14 cellular contexts compared by ENCODE assay signal in the genomic region with DNA sequence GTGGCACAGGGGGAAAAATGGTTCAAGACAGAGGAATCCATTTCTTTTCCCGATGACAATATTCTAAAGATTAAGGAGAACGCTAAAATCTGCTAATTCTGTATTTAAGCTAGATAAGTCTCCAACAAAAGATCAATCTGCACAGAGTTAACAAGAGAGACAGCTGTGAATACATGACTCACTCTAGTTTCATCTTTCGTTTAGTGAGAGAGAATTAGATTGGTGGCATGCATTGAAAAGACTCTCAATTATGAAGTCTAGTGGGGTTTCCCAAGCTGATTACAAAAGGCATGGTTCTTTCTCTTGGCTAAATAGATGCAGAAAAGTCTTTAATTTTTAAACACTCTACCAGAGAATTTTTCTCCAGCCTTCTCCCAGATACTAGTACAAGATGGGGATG. TPM values are rescaled to one million over a fixed set of nuclear protein-coding genes. Genes with fewer than 3 reads are reported as not detected.
DNase-seq lines count a peak whose midpoint lies in the region; ATAC-seq lines count a peak whose summit lies in the region.
"Had no signal": no experiment of that assay in that cellular context is flagged by ENCODE, and none has a peak within 500 bp of the region (broad histone marks: within the 10 kb centered on the region; RNA-seq: fewer than 3 reads in every experiment).

No MANE protein-coding gene starts in this region.

- ATAC-seq in GM21526 (IDR thresholded peaks at IDR 0.05; ENCODE audit: low FRiP score, unreplicated experiment) (peak; percentile 56), HG02970 (IDR thresholded peaks at IDR 0.05; ENCODE audit: low FRiP score, unreplicated experiment) (no peak)
- ATAC-seq: pancreas had no signal

- no peak overlapping the region for H3K4me3 Mint-ChIP-seq in immature natural killer cell
- H3K4me3 Mint-ChIP-seq: dendritic cell treated with granulocyte-macrophage colony-stimulating factor and Interleukin-4, amounts not matched to agents 40 ng/mL and 50 ng/mL, for 4 days had no signal

- DNase-seq in NCI-H748 (lab: John Stamatoyannopoulos, UW; ENCODE audit: unreplicated experiment), result peak; percentile 0
- DNase-seq in NCI-H748 treated with DMSO at 0.1 percent for 48 hours (lab: John Stamatoyannopoulos, UW), result no peak
- peak; percentile 80 for DNase-seq in LHCN-M2 (ENCODE audit: low read depth)
- DNase-seq in myocyte (ENCODE audit: low read depth), result peak; percentile 73
- DNase-seq in activated naive CD4-positive, alpha-beta T cell treated with Interleukin-2 at 50 U/mL for 16 hours, result no peak
- DNase-seq in immature natural killer cell, result no peak
- DNase-seq: activated CD8-positive, alpha-beta memory T cell treated with anti-CD3 and anti-CD28 coated beads, Interleukin-2, amount 50 U/mL, for 48 hours; mesendoderm; pancreas; SIG-M5; upper lobe of left lung had no signal

- H3K36me3 Mint-ChIP-seq in immature natural killer cell, result no peaks in the 10 kb centered on the region

- peaks cover 0 to 1% (median 0%) of the 10 kb centered on the region in 6 donors for H3K9me3 Mint-ChIP-seq in immature natural killer cell
- H3K9me3 Mint-ChIP-seq: dendritic cell treated with granulocyte-macrophage colony-stimulating factor and Interleukin-4, amounts not matched to agents 40 ng/mL and 50 ng/mL, for 4 days had no signal

- no peaks in the 10 kb centered on the region for H3K27me3 Mint-ChIP-seq in immature natural killer cell (ENCODE audit: low read depth in 3 of 3)

- no peak overlapping the region for H3K27ac Mint-ChIP-seq in immature natural killer cell
- H3K27ac Mint-ChIP-seq: dendritic cell treated with granulocyte-macrophage colony-stimulating factor and Interleukin-4, amounts not matched to agents 40 ng/mL and 50 ng/mL, for 4 days had no signal

- H3K4me1 Mint-ChIP-seq in immature natural killer cell, result no peaks in the 10 kb centered on the region

RNA-seq across cellular contexts. Expression of a gene that starts 34.4 kb away (rescaled TPM):
- total RNA-seq in LHCN-M2 (2014; rRNA removed) (not detected in 2 replicates), myocyte (0.05 TPM in 1 of 2 replicates, not detected in the other)
- not detected for polyA plus RNA-seq in LHCN-M2 (2012)
- 0.24 TPM for polyA plus RNA-seq in myocyte (2012)
- not detected for polyA plus RNA-seq in immature natural killer cell
- polyA plus RNA-seq: pancreas had no signal

Comparison
In these comparisons a context has a peak if more than half of its experiments do, and no peak if none do; other contexts are left out.
1. DNase-seq: peak in NCI-H748 (single experiment), LHCN-M2 (single experiment) and myocyte (single experiment); none in NCI-H748 treated with DMSO at 0.1 percent for 48 hours (single experiment), activated naive CD4-positive, alpha-beta T cell treated with Interleukin-2 at 50 U/mL for 16 hours (single experiment) and immature natural killer cell (0 of 3).